ENCODE assay signal across 22 cellular contexts in the genomic region with DNA sequence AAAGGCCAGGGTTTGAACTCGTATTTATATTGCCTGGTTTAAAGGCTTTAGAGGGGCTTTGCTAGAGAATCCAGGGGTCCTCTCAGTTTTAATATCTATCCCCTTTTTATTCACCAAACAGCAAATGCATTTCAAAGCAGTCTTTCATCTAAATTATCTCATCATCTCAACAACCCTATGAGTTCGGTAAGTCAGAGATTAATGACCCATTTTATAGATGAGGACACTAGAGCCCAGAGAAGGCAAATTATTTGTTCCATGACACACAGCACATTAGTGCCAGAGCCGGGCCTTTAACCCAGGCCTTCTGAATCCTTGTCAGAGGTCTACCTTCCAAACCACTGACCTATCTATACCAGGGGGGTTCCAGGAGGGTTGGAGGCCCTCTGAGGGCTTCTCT. TPM values are rescaled to one million over a fixed set of nuclear protein-coding genes. Genes with fewer than 3 reads are reported as not detected.
DNase-seq lines count a peak whose midpoint lies in the region; ATAC-seq and TF ChIP-seq lines count a peak whose summit lies in the region.
"Had no signal": no experiment of that assay in that cellular context is flagged by ENCODE, and none has a peak within 500 bp of the region (broad histone marks: within the 10 kb centered on the region; RNA-seq: fewer than 3 reads in every experiment).

No MANE protein-coding gene starts in this region.

- CTCF ChIA-PET in HEK293 (lab: Yijun Ruan, JAX), result no interaction called here

- no peak for TF ChIP-seq EP300 in ovary (IDR thresholded peaks at IDR 0.05)

- no peaks in the 10 kb centered on the region for H3K36me3 ChIP-seq in HEK293 (ENCODE audit: control insufficient read depth in 2 of 2, insufficient read depth in 1 of 2, low read length in 2 of 2)
- no peaks in the 10 kb centered on the region for H3K36me3 ChIP-seq in ovary
- H3K36me3 ChIP-seq: BE2C; BLaER1 treated with 17β-estradiol and CSF1 and Interleukin-3, amounts not matched to agents 10 nM and 100 nM had no signal

- H3K9me3 ChIP-seq in HEK293 (ENCODE audit: control insufficient read depth, insufficient read depth, low read depth, low read length), result no peaks in the 10 kb centered on the region
- H3K9me3 ChIP-seq in ovary, result no peaks in the 10 kb centered on the region
- H3K9me3 ChIP-seq: A549; BE2C; BLaER1 treated with 17β-estradiol and CSF1 and Interleukin-3, amounts not matched to agents 10 nM and 100 nM had no signal

- no peak for TF ChIP-seq POLR2A in ovary (IDR thresholded peaks at IDR 0.05)

- H3K27me3 ChIP-seq in layer of hippocampus (ENCODE audit: control insufficient read depth, insufficient read depth, low read length) (no peaks in the 10 kb centered on the region), ovary (no peaks in the 10 kb centered on the region)
- H3K27me3 ChIP-seq: BE2C; BLaER1 treated with 17β-estradiol and CSF1 and Interleukin-3, amounts not matched to agents 10 nM and 100 nM had no signal

- no peak overlapping the region for H3K27ac ChIP-seq in HEK293 (ENCODE audit: extremely low read depth, low read depth, low read length)
- peak overlapping the region; percentile 77 for H3K27ac ChIP-seq in angular gyrus (ENCODE audit: low read depth, low read length)
- peak overlapping the region; percentile 72 for H3K27ac ChIP-seq in caudate nucleus (ENCODE audit: low read depth, low read length)
- H3K27ac ChIP-seq in layer of hippocampus (ENCODE audit: low read depth, low read length), result peak overlapping the region; percentile 7
- H3K27ac ChIP-seq in ovary, result no peak overlapping the region
- H3K27ac ChIP-seq: A549; BLaER1 treated with 17β-estradiol and CSF1 and Interleukin-3, amounts not matched to agents 10 nM and 100 nM; GM23248 had no signal

- H3K4me1 ChIP-seq in HEK293 (ENCODE audit: control insufficient read depth, insufficient read depth, low read length), result no peaks in the 10 kb centered on the region
- no peaks in the 10 kb centered on the region for H3K4me1 ChIP-seq in ovary (ENCODE audit: insufficient read depth)
- H3K4me1 ChIP-seq: A549 had no signal

- TF ChIP-seq CTCF in HEK293 (tag by site-specific recombination; IDR thresholded peaks at IDR 0.05) (no peak), ovary (IDR thresholded peaks at IDR 0.05) (no peak)

- DNase-seq in caudate nucleus (lab: John Stamatoyannopoulos, UW) (no peak), ovary (no peak), G401 (ENCODE audit: low spot score) (no peak), T-helper 9 cell (no peak)
- DNase-seq: 8988T; ACHN; AML-193; CD4-positive, alpha-beta T cell; CD8-positive, alpha-beta memory T cell; DMS 273 treated with DMSO at 0.1 percent for 48 hours; DMS79; EL; GF-D8; GM23248; HCEC 1CT had no signal

- in situ Hi-C loops in G401 (cut with HindIII; ENCODE audit: low sequenced_read_pairs), result no loop called here

- WGBS in ovary, 3 donors, result 80 to 85% (median 84%) methylated on average over 3 of the region's 3 CpGs

- no peak for ATAC-seq in GM21381 (IDR thresholded peaks at IDR 0.05; ENCODE audit: unreplicated experiment)

- intact Hi-C loops in ovary (cut with DNase I), result no loop called here

- POLR2A ChIA-PET in HEK293 (lab: Yijun Ruan, JAX), result no interaction called here

- H3K4me3 ChIP-seq in HEK293 (ENCODE audit: low read depth, low read length) (no peak overlapping the region), ovary (no peak overlapping the region)
- H3K4me3 ChIP-seq: A549; BLaER1 treated with 17β-estradiol and CSF1 and Interleukin-3, amounts not matched to agents 10 nM and 100 nM; GM23248 had no signal

TF ChIP-seq in HEK293, 187 proteins besides CTCF, POLR2A, EP300 and RAD21:
- TF ChIP-seq ZNF274 (IDR thresholded peaks at IDR 0.05; ENCODE audit: low read length) (no peak), ZNF274 (tag by site-specific recombination; IDR thresholded peaks at IDR 0.05; ENCODE audit: borderline replicate concordance) (no peak), MYNN (tag by site-specific recombination; IDR thresholded peaks at IDR 0.05; ENCODE audit: borderline replicate concordance) (no peak), ZSCAN16 (tag by site-specific recombination; IDR thresholded peaks at IDR 0.05) (no peak), ZNF768 (tag by site-specific recombination; IDR thresholded peaks at IDR 0.05) (0 out of 2 replicates have a peak, but pooled peaks have one; percentile 27)
- TF ChIP-seq, protein P1, sequence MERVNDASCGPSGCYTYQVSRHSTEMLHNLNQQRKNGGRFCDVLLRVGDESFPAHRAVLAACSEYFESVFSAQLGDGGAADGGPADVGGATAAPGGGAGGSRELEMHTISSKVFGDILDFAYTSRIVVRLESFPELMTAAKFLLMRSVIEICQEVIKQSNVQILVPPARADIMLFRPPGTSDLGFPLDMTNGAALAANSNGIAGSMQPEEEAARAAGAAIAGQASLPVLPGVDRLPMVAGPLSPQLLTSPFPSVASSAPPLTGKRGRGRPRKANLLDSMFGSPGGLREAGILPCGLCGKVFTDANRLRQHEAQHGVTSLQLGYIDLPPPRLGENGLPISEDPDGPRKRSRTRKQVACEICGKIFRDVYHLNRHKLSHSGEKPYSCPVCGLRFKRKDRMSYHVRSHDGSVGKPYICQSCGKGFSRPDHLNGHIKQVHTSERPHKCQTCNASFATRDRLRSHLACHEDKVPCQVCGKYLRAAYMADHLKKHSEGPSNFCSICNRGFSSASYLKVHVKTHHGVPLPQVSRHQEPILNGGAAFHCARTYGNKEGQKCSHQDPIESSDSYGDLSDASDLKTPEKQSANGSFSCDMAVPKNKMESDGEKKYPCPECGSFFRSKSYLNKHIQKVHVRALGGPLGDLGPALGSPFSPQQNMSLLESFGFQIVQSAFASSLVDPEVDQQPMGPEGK (tag by site-specific recombination; IDR thresholded peaks at IDR 0.05), result no peak
- TF ChIP-seq, protein P2, sequence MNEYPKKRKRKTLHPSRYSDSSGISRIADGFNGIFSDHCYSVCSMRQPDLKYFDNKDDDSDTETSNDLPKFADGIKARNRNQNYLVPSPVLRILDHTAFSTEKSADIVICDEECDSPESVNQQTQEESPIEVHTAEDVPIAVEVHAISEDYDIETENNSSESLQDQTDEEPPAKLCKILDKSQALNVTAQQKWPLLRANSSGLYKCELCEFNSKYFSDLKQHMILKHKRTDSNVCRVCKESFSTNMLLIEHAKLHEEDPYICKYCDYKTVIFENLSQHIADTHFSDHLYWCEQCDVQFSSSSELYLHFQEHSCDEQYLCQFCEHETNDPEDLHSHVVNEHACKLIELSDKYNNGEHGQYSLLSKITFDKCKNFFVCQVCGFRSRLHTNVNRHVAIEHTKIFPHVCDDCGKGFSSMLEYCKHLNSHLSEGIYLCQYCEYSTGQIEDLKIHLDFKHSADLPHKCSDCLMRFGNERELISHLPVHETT (tag by site-specific recombination; IDR thresholded peaks at IDR 0.05), result no peak

RNA-seq across cellular contexts. Expression of a gene that starts 16.8 kb away (rescaled TPM):
- 100 to 1,000 TPM in 5 of 7 donors, 10 to 100 TPM in 2; 53.1 to 118 (median 107) TPM for total RNA-seq in ovary
- 100 to 1,000 TPM in 1 of 2 donors, 10 to 100 TPM in 1; 51.5 to 144 TPM for polyA plus RNA-seq in ovary
- total RNA-seq in G401 (2014; rRNA removed; shearing (Covaris generic)), result 93.0 and 126 TPM in 2 replicates

Comparison
In these comparisons a context has a peak if more than half of its experiments do, and no peak if none do; other contexts are left out.
1. H3K27ac ChIP-seq: peak in angular gyrus (single experiment), caudate nucleus (single experiment) and layer of hippocampus (single experiment); none in HEK293 (single experiment) and ovary (0 of 2).